In genomic region chr7:154857240-154857639, GRCh38 we compare ENCODE assay signal across 19 cellular contexts.
DNase-seq lines count a peak whose midpoint lies in the region; ATAC-seq and TF ChIP-seq lines count a peak whose summit lies in the region.
"Had no signal": no experiment of that assay in that cellular context is flagged by ENCODE, and none has a peak within 500 bp of the region (broad histone marks: within the 10 kb centered on the region; RNA-seq: fewer than 3 reads in every experiment).

No MANE protein-coding gene starts in this region.

- peak; percentile 27 for DNase-seq in NCI-H187 treated with DMSO at 0.1 percent for 48 hours (lab: John Stamatoyannopoulos, UW)
- DNase-seq in NCI-H345 (lab: John Stamatoyannopoulos, UW) = peak; percentile 75
- DNase-seq in sigmoid colon = peak; percentile 15
- DNase-seq in NCI-H128 (lab: John Stamatoyannopoulos, UW; ENCODE audit: unreplicated experiment) = no peak
- no peak for DNase-seq in NCI-H774 (lab: John Stamatoyannopoulos, UW)
- DNase-seq: CD4-positive, CD25-positive, alpha-beta regulatory T cell; COR-L47; KG1; NCI-H1930; NCI-H2171 treated with DMSO at 0.1 percent for 48 hours; NCI-H446 treated with DMSO at 0.1 percent for 48 hours; NCI-H526 treated with DMSO at 0.1 percent for 48 hours; T-cell had no signal

- H3K9me3 ChIP-seq in sigmoid colon = no peaks in the 10 kb centered on the region
- H3K9me3 ChIP-seq: HAP-1 had no signal

- peaks cover 0 to 6% (median 2%) of the 10 kb centered on the region in 4 donors for H3K36me3 ChIP-seq in sigmoid colon
- H3K36me3 ChIP-seq: HAP-1 had no signal

- no peak for TF ChIP-seq POLR2A in sigmoid colon (IDR thresholded peaks at IDR 0.05)

- H3K4me1 ChIP-seq in sigmoid colon = no peaks in the 10 kb centered on the region
- H3K4me1 ChIP-seq: HAP-1 had no signal

- TF ChIP-seq EP300 in sigmoid colon (IDR thresholded peaks at IDR 0.05) = no peak

- 18 to 69% methylated on average over 3 of the region's 3 CpGs for WGBS in sigmoid colon, 2 donors

- intact Hi-C loops in sigmoid colon (cut with DNase I) = no loop called here

- ATAC-seq in HG03460 (IDR thresholded peaks at IDR 0.05; ENCODE audit: unreplicated experiment) = no peak
- no peak for ATAC-seq in HG03108 (IDR thresholded peaks at IDR 0.05; ENCODE audit: unreplicated experiment)
- ATAC-seq: Panc1, T-cell had no signal

- TF ChIP-seq CTCF in sigmoid colon (IDR thresholded peaks at IDR 0.05) = no peak

- H3K27ac ChIP-seq in cingulate gyrus (ENCODE audit: low read depth, low read length) (peak overlapping the region; percentile 60), sigmoid colon (no peak overlapping the region)

- no peaks in the 10 kb centered on the region for H3K27me3 ChIP-seq in sigmoid colon

- H3K4me3 ChIP-seq in sigmoid colon = no peak overlapping the region
- H3K4me3 ChIP-seq: GM23338, HAP-1 had no signal

Comparison
In these comparisons a context has a peak if more than half of its experiments do, and no peak if none do; other contexts are left out.
1. DNase-seq: peak in NCI-H187 treated with DMSO at 0.1 percent for 48 hours (single experiment), NCI-H345 (single experiment) and sigmoid colon (single experiment); none in NCI-H128 (single experiment) and NCI-H774 (single experiment).